1 cellular context compared by ENCODE assay signal in genomic region chr5:157558089-157558595, GRCh38.
TF ChIP-seq lines count a peak whose summit lies in the region.

No MANE protein-coding gene starts in this region.

TF ChIP-seq in HepG2, 621 proteins besides CTCF, POLR2A, EP300 and RAD21:
- TF ChIP-seq PRDM15 (CRISPR knock-in tag; IDR thresholded peaks at IDR 0.05) (no peak), ZNF549 (CRISPR knock-in tag; IDR thresholded peaks at IDR 0.05) (no peak), WIZ (CRISPR knock-in tag; IDR thresholded peaks at IDR 0.05) (no peak), DDIT3 (CRISPR knock-in tag; IDR thresholded peaks at IDR 0.05) (no peak), ESRRA (CRISPR knock-in tag; IDR thresholded peaks at IDR 0.05; ENCODE audit: low read depth) (no peak), ZNF24 (IDR thresholded peaks at IDR 0.05) (no peak), HNF4A (CRISPR knock-in tag; IDR thresholded peaks at IDR 0.05) (no peak), RFX3 (CRISPR knock-in tag; IDR thresholded peaks at IDR 0.05) (no peak), IRF2 (CRISPR knock-in tag; IDR thresholded peaks at IDR 0.05) (no peak), ZNF12 (CRISPR knock-in tag; IDR thresholded peaks at IDR 0.05) (no peak), ATM (IDR thresholded peaks at IDR 0.05; ENCODE audit: borderline replicate concordance) (no peak), NR2F2 (IDR thresholded peaks at IDR 0.05; ENCODE audit: borderline replicate concordance, low read depth) (no peak)
